Comparison of ENCODE assay signal across 8 cellular contexts in the genomic region with DNA sequence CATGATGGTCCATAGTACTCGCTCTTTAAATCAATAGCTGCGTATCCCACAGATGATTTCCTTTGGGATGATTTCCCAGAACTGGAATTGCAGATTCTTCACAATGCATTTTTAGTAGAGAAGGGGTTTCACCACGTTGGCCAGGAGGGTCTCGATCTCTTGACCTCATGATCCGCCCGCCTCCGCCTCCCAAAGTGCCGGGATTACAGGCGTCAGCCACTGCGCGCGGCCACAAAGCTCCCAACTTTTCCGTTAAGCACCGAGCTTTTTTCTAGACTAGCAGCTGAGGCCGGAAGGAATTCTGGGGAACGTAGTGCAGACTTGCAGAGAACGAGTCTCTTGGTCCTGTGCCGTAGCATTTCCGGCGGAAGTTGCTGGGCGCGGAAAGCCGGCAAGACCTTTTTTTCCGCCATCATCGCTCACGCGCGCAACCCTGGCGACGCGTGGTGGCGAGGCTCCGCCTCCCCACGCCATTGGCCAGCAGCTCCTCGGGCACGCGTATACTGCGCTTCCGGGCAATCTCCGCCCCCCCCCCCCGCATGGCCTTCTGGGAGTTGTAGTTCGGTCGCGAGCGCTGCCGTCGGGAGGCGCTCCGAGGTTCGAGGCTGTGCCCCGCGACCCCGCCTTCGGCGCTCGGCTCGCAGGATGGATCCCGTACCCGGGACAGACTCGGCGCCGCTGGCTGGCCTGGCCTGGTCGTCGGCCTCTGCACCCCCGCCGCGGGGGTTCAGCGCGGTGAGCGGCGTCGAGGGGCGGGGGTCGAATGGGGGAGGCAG. TPM values are rescaled to one million over a fixed set of nuclear protein-coding genes. Genes with fewer than 3 reads are reported as not detected.
DNase-seq lines count a peak whose midpoint lies in the region; ATAC-seq, FAIRE-seq and TF ChIP-seq lines count a peak whose summit lies in the region.

A gene (plus strand): TSS at position 557 of the 776 bp plus-strand sequence. CDS start 89 bp downstream, at position 646.

- H3K36me3 Mint-ChIP-seq in progenitor cell of endocrine pancreas (ENCODE audit: insufficient read depth), result peaks cover 2% of the 10 kb centered on the region

- FAIRE-seq in GM12892 (lab: Jason Lieb, UNC), result peak; percentile 100

- DNase-seq in GM12892 (ENCODE audit: insufficient read length) (peak; percentile 98), NCI-H187 (lab: John Stamatoyannopoulos, UW) (peak; percentile 68 to 89), T-helper 2 cell (peak; percentile 87 to 100 (median 92)), left ventricle myocardium inferior (peak; percentile 98), progenitor cell of endocrine pancreas (ENCODE audit: low spot score, unreplicated experiment) (peak; percentile 90), ureter (ENCODE audit: low spot score) (peak; percentile 98)

- peaks cover 20% of the 10 kb centered on the region for H3K4me1 ChIP-seq in left ventricle myocardium inferior

- peak within 1 kb of the TSS; percentile 79 for H3K4me3 Mint-ChIP-seq in progenitor cell of endocrine pancreas (ENCODE audit: low read depth)

- H3K9me3 Mint-ChIP-seq in progenitor cell of endocrine pancreas (ENCODE audit: low read depth), result no peaks in the 10 kb centered on the region

- peak; percentile 59; the same call in 1 of the 2 replicates for TF ChIP-seq POLR2A in GM12892 (IDR thresholded peaks at IDR 0.05; ENCODE audit: low read depth, low read length)

- peak; percentile 92 for ATAC-seq in HG02885 (IDR thresholded peaks at IDR 0.05; ENCODE audit: poor library complexity, unreplicated experiment)

- no peaks in the 10 kb centered on the region for H3K27me3 Mint-ChIP-seq in progenitor cell of endocrine pancreas

- H3K9me3 ChIP-seq in left ventricle myocardium inferior (replicated peaks), result no peaks in the 10 kb centered on the region

- TF ChIP-seq CTCF in left ventricle myocardium inferior (IDR thresholded peaks at IDR 0.05; ENCODE audit: borderline replicate concordance) (no peak), progenitor cell of endocrine pancreas (IDR thresholded peaks at IDR 0.05; ENCODE audit: unreplicated experiment) (no peak)

- H3K27ac ChIP-seq in angular gyrus (ENCODE audit: low read depth, low read length) (peak within 1 kb of the TSS; percentile 78), left ventricle myocardium inferior (replicated peaks) (peak within 1 kb of the TSS; percentile 86)

- H3K27ac Mint-ChIP-seq in progenitor cell of endocrine pancreas, result peak within 1 kb of the TSS; percentile 96

- intact Hi-C loops in left ventricle myocardium inferior (cut with micrococcal nuclease), result no loop called here

- peak within 1 kb of the TSS; percentile 76 for H3K4me3 ChIP-seq in left ventricle myocardium inferior

- H3K4me1 Mint-ChIP-seq in progenitor cell of endocrine pancreas (ENCODE audit: low read depth), result peaks cover 12% of the 10 kb centered on the region

- peaks cover 18% of the 10 kb centered on the region for H3K27me3 ChIP-seq in left ventricle myocardium inferior (ENCODE audit: low read depth)

- peaks cover 5% of the 10 kb centered on the region for H3K36me3 ChIP-seq in left ventricle myocardium inferior

RNA-seq across cellular contexts. Expression of the gene that starts here (rescaled TPM):
- 13.6 TPM for polyA plus RNA-seq in GM12892 (2012; ENCODE audit: missing spikeins)
- total RNA-seq in left ventricle myocardium inferior (19.6 TPM), progenitor cell of endocrine pancreas (50.7 and 56.6 TPM in 2 replicates), ureter (33.0 TPM)

Comparison
In these comparisons a context has a peak if more than half of its experiments do, and no peak if none do; other contexts are left out.
1. Peak in every context shown above with its lines: DNase-seq, ATAC-seq, H3K4me3 ChIP-seq and H3K27ac ChIP-seq.